18 cellular contexts compared by ENCODE assay signal in genomic region chr18:47906408-47906807, GRCh38.
"Had no signal": no experiment of that assay in that cellular context is flagged by ENCODE, and none has a peak within 500 bp of the region (broad histone marks: within the 10 kb centered on the region; RNA-seq: fewer than 3 reads in every experiment).

No MANE protein-coding gene starts in this region.

- H3K27ac ChIP-seq: esophagus muscularis mucosa, gastroesophageal sphincter, heart left ventricle, parathyroid adenoma, thyroid gland had no signal

- H3K27me3 Mint-ChIP-seq: activated naive CD4-positive, alpha-beta T cell treated with anti-CD3 and anti-CD28 coated beads, Interleukin-2, amount 10 ng/mL, durations not matched to agents 7 days and 5 days had no signal

- FAIRE-seq: endothelial cell of umbilical vein, kidney, urothelium cell line had no signal

- H3K4me3 Mint-ChIP-seq: activated naive CD4-positive, alpha-beta T cell treated with anti-CD3 and anti-CD28 coated beads, Interleukin-2, amount 10 ng/mL, durations not matched to agents 7 days and 5 days; nephron; stimulated activated naive B cell treated with anti-CD40 and anti-IgM and Interleukin-4, amounts not matched to agents 10 μg/mL and 1 μg/mL and 100 μg/mL, for 72 hours had no signal

- ATAC-seq: gastroesophageal sphincter; heart left ventricle; left lobe of liver; sciatic nerve; stimulated activated naive B cell treated with anti-CD40 and anti-IgM and Interleukin-4, amounts not matched to agents 10 μg/mL and 1 μg/mL and 100 μg/mL, for 72 hours had no signal

- H3K9me3 ChIP-seq: thyroid gland had no signal

- DNase-seq: activated naive CD4-positive, alpha-beta T cell treated with anti-CD3 and anti-CD28 coated beads, Interleukin-2, amount 10 ng/mL, durations not matched to agents 7 days and 5 days; effector CD4-positive, alpha-beta T cell; heart left ventricle; kidney; stimulated activated CD4-positive, alpha-beta T cell treated with anti-CD3 and anti-CD28 coated beads, Interleukin-4, amount 100 ng/mL, for 24 hours; stimulated activated naive B cell treated with anti-CD40 and anti-IgM and Interleukin-4, amounts not matched to agents 10 μg/mL and 1 μg/mL and 100 μg/mL, for 72 hours; SW 1271; thyroid gland had no signal

- H3K27ac Mint-ChIP-seq: activated naive CD4-positive, alpha-beta T cell treated with anti-CD3 and anti-CD28 coated beads, Interleukin-2, amount 10 ng/mL, durations not matched to agents 7 days and 5 days; nephron; stimulated activated naive B cell treated with anti-CD40 and anti-IgM and Interleukin-4, amounts not matched to agents 10 μg/mL and 1 μg/mL and 100 μg/mL, for 72 hours had no signal

- H3K4me1 Mint-ChIP-seq: nephron had no signal

- H3K36me3 ChIP-seq: esophagus muscularis mucosa, thyroid gland had no signal

- H3K27me3 ChIP-seq: esophagus muscularis mucosa, gastroesophageal sphincter, heart left ventricle, thyroid gland had no signal

- H3K9ac ChIP-seq: parathyroid adenoma had no signal

- H3K4me3 ChIP-seq: esophagus muscularis mucosa, gastroesophageal sphincter, heart left ventricle, lung, smooth muscle cell, thyroid gland had no signal
